ENCODE assay signal across 13 cellular contexts in genomic region chr2:173427887-173428683, GRCh38.
DNase-seq lines count a peak whose midpoint lies in the region; ATAC-seq, FAIRE-seq and TF ChIP-seq lines count a peak whose summit lies in the region.
"Had no signal": no experiment of that assay in that cellular context is flagged by ENCODE, and none has a peak within 500 bp of the region (broad histone marks: within the 10 kb centered on the region; RNA-seq: fewer than 3 reads in every experiment).

No MANE protein-coding gene starts in this region.

- no peak overlapping the region for H3K4me3 ChIP-seq in right lobe of liver
- H3K4me3 ChIP-seq in osteoblast (ENCODE audit: insufficient read depth, low read length), result no peak overlapping the region

- H3K4me1 ChIP-seq in right lobe of liver (no peaks in the 10 kb centered on the region), osteoblast (ENCODE audit: insufficient read depth, low read length) (peaks cover 5% of the 10 kb centered on the region)

- 51% methylated on average over 5 of the region's 6 CpGs for WGBS in right lobe of liver (ENCODE audit: insufficient coverage, low coverage, low lambda C conversion rate, missing lambda C conversion rate)

- peaks cover 4% of the 10 kb centered on the region for H3K27me3 Mint-ChIP-seq in chondrocyte (ENCODE audit: low read depth)

- no peaks in the 10 kb centered on the region for H3K36me3 Mint-ChIP-seq in chondrocyte (ENCODE audit: low read depth)
- H3K36me3 Mint-ChIP-seq: CD4-positive, CD25-positive, alpha-beta regulatory T cell had no signal

- peak; percentile 64 for FAIRE-seq in endometrium (lab: Jason Lieb, UNC)
- FAIRE-seq: colon had no signal

- intact Hi-C loops in right lobe of liver (cut with DNase I) (no loop called here), posterior cingulate gyrus (cut with DNase I) (no loop called here)

- peak; percentile 42 for DNase-seq in DMS 273 treated with DMSO at 0.1 percent for 48 hours (lab: John Stamatoyannopoulos, UW)
- DNase-seq in NCI-H1694 (lab: John Stamatoyannopoulos, UW), result peak; percentile 31
- DNase-seq in right lobe of liver, result peak; percentile 38 to 79 (median 73)
- no peak for DNase-seq in chondrocyte (ENCODE audit: low spot score)
- DNase-seq in osteoblast (ENCODE audit: insufficient read length, low spot score, missing footprints), result no peak
- DNase-seq in posterior cingulate gyrus, result no peak
- no peak for DNase-seq in NCI-H2196 (lab: John Stamatoyannopoulos, UW; ENCODE audit: unreplicated experiment)
- DNase-seq: activated T-cell treated with anti-CD3 and anti-CD28 coated beads, Interleukin-2, amount 50 U/mL, for 72 hours; CD4-positive, CD25-positive, alpha-beta regulatory T cell; NCI-H146; stimulated activated naive CD4-positive, alpha-beta T cell had no signal

- TF ChIP-seq CTCF in right lobe of liver (IDR thresholded peaks at IDR 0.05) (no peak), chondrocyte (IDR thresholded peaks at IDR 0.05) (no peak), osteoblast (IDR thresholded peaks at IDR 0.05; ENCODE audit: extremely low read depth, low read depth, low read length) (no peak)

- H2AFZ ChIP-seq in osteoblast (ENCODE audit: low read length), result no peak overlapping the region

- no peak overlapping the region for H3K27ac ChIP-seq in right lobe of liver
- no peak overlapping the region for H3K27ac ChIP-seq in osteoblast (ENCODE audit: low read depth, low read length)

- peaks cover 16% of the 10 kb centered on the region for H3K4me1 Mint-ChIP-seq in chondrocyte (ENCODE audit: low read depth)
- H3K4me1 Mint-ChIP-seq: CD4-positive, CD25-positive, alpha-beta regulatory T cell had no signal

- no peak overlapping the region for H3K4me2 ChIP-seq in osteoblast (ENCODE audit: insufficient read depth, low read length)

- H3K79me2 ChIP-seq in osteoblast (ENCODE audit: insufficient read depth, low read length), result no peaks in the 10 kb centered on the region

- H4K20me1 ChIP-seq in osteoblast (ENCODE audit: insufficient read depth, low read length), result no peaks in the 10 kb centered on the region

- no peaks in the 10 kb centered on the region for H3K9me3 ChIP-seq in right lobe of liver
- H3K9me3 ChIP-seq in osteoblast (ENCODE audit: low read depth, low read length), result no peaks in the 10 kb centered on the region

- ATAC-seq in right lobe of liver, result peak; percentile 87 to 98 (median 97)
- ATAC-seq: activated T-cell treated with anti-CD3 and anti-CD28 coated beads, Interleukin-2, amount 50 U/mL, for 72 hours had no signal

- H3K36me3 ChIP-seq in right lobe of liver (no peaks in the 10 kb centered on the region), osteoblast (ENCODE audit: insufficient read depth, low read length) (no peaks in the 10 kb centered on the region)

- no peak for TF ChIP-seq POLR2A in right lobe of liver (IDR thresholded peaks at IDR 0.05)

- no peaks in the 10 kb centered on the region for H3K9me3 Mint-ChIP-seq in chondrocyte (ENCODE audit: low read depth)
- H3K9me3 Mint-ChIP-seq: activated T-cell treated with anti-CD3 and anti-CD28 coated beads, Interleukin-2, amount 50 U/mL, for 72 hours had no signal

- no peak overlapping the region for H3K4me3 Mint-ChIP-seq in chondrocyte (ENCODE audit: unreplicated experiment)
- H3K4me3 Mint-ChIP-seq: activated T-cell treated with anti-CD3 and anti-CD28 coated beads, Interleukin-2, amount 50 U/mL, for 72 hours; CD4-positive, CD25-positive, alpha-beta regulatory T cell had no signal

- H3K27me3 ChIP-seq in right lobe of liver (no peaks in the 10 kb centered on the region), osteoblast (ENCODE audit: insufficient read depth, low read length) (peaks cover 27% of the 10 kb centered on the region)

- no peak overlapping the region for H3K27ac Mint-ChIP-seq in chondrocyte (ENCODE audit: unreplicated experiment)
- H3K27ac Mint-ChIP-seq: activated T-cell treated with anti-CD3 and anti-CD28 coated beads, Interleukin-2, amount 50 U/mL, for 72 hours; CD4-positive, CD25-positive, alpha-beta regulatory T cell had no signal

Comparison
In these comparisons a context has a peak if more than half of its experiments do, and no peak if none do; other contexts are left out.
1. DNase-seq: peak in DMS 273 treated with DMSO at 0.1 percent for 48 hours (single experiment), NCI-H1694 (single experiment) and right lobe of liver (3 of 3); none in chondrocyte (single experiment), osteoblast (single experiment), posterior cingulate gyrus (0 of 10) and NCI-H2196 (single experiment).